Comparison of ENCODE assay signal across 1 cellular context in the genomic region with DNA sequence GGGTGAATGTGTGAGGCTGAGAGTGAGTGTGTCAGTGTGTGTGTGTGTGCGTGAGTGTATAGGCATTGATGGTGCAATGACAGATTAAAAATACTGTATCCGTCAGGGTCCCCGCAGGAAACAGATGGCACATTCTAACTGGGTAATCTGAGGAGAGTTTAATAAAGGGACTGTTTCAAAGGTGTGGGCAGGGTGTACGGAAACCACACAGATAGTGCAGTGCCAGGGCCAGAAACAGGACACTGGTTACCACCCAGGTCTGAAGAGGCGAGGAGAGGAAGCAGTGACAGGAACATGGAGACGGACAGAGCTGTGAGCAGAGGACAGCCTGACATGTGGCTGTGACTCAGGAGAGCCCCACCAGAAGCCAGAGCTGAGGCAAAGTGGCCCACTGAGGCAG.
TF ChIP-seq lines count a peak whose summit lies in the region.

No MANE protein-coding gene starts in this region.

TF ChIP-seq in GM12878, 131 proteins besides CTCF, POLR2A, EP300 and RAD21:
- TF ChIP-seq SMC3 (IDR thresholded peaks at IDR 0.05; ENCODE audit: borderline replicate concordance, low read length) (no peak), HDAC6 (IDR thresholded peaks at IDR 0.05; ENCODE audit: unreplicated experiment) (no peak), FOS (IDR thresholded peaks at IDR 0.05; ENCODE audit: borderline replicate concordance, extremely low read depth, insufficient read length) (no peak), CHD1 (IDR thresholded peaks at IDR 0.05; ENCODE audit: low read depth, low read length) (no peak), TAF1 (IDR thresholded peaks at IDR 0.05; ENCODE audit: borderline replicate concordance, low read depth, low read length) (no peak), MYC (IDR thresholded peaks at IDR 0.05; ENCODE audit: insufficient read depth, insufficient read length, insufficient replicate concordance, low read length, severe bottlenecking) (no peak), HDAC2 (IDR thresholded peaks at IDR 0.05) (no peak), IRF4 (IDR thresholded peaks at IDR 0.05; ENCODE audit: low read depth, low read length) (no peak), RBBP5 (conservative IDR thresholded peaks at IDR 0.05) (no peak), RUNX3 (IDR thresholded peaks at IDR 0.05; ENCODE audit: low read length) (no peak), CHD4 (IDR thresholded peaks at IDR 0.05) (no peak), SIN3A (IDR thresholded peaks at IDR 0.05; ENCODE audit: low read depth, low read length) (no peak), BACH1 (IDR thresholded peaks at IDR 0.05; ENCODE audit: borderline replicate concordance) (no peak), MYB (IDR thresholded peaks at IDR 0.05; ENCODE audit: borderline replicate concordance, low read depth, low read length) (no peak)
- TF ChIP-seq, protein P1, sequence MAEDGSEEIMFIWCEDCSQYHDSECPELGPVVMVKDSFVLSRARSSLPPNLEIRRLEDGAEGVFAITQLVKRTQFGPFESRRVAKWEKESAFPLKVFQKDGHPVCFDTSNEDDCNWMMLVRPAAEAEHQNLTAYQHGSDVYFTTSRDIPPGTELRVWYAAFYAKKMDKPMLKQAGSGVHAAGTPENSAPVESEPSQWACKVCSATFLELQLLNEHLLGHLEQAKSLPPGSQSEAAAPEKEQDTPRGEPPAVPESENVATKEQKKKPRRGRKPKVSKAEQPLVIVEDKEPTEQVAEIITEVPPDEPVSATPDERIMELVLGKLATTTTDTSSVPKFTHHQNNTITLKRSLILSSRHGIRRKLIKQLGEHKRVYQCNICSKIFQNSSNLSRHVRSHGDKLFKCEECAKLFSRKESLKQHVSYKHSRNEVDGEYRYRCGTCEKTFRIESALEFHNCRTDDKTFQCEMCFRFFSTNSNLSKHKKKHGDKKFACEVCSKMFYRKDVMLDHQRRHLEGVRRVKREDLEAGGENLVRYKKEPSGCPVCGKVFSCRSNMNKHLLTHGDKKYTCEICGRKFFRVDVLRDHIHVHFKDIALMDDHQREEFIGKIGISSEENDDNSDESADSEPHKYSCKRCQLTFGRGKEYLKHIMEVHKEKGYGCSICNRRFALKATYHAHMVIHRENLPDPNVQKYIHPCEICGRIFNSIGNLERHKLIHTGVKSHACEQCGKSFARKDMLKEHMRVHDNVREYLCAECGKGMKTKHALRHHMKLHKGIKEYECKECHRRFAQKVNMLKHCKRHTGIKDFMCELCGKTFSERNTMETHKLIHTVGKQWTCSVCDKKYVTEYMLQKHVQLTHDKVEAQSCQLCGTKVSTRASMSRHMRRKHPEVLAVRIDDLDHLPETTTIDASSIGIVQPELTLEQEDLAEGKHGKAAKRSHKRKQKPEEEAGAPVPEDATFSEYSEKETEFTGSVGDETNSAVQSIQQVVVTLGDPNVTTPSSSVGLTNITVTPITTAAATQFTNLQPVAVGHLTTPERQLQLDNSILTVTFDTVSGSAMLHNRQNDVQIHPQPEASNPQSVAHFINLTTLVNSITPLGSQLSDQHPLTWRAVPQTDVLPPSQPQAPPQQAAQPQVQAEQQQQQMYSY (CRISPR knock-in tag; IDR thresholded peaks at IDR 0.05): no peak
- TF ChIP-seq, protein P2, sequence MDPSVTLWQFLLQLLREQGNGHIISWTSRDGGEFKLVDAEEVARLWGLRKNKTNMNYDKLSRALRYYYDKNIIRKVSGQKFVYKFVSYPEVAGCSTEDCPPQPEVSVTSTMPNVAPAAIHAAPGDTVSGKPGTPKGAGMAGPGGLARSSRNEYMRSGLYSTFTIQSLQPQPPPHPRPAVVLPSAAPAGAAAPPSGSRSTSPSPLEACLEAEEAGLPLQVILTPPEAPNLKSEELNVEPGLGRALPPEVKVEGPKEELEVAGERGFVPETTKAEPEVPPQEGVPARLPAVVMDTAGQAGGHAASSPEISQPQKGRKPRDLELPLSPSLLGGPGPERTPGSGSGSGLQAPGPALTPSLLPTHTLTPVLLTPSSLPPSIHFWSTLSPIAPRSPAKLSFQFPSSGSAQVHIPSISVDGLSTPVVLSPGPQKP (IDR thresholded peaks at IDR 0.05; ENCODE audit: low read depth, low read length): no peak
- TF ChIP-seq, protein P3, sequence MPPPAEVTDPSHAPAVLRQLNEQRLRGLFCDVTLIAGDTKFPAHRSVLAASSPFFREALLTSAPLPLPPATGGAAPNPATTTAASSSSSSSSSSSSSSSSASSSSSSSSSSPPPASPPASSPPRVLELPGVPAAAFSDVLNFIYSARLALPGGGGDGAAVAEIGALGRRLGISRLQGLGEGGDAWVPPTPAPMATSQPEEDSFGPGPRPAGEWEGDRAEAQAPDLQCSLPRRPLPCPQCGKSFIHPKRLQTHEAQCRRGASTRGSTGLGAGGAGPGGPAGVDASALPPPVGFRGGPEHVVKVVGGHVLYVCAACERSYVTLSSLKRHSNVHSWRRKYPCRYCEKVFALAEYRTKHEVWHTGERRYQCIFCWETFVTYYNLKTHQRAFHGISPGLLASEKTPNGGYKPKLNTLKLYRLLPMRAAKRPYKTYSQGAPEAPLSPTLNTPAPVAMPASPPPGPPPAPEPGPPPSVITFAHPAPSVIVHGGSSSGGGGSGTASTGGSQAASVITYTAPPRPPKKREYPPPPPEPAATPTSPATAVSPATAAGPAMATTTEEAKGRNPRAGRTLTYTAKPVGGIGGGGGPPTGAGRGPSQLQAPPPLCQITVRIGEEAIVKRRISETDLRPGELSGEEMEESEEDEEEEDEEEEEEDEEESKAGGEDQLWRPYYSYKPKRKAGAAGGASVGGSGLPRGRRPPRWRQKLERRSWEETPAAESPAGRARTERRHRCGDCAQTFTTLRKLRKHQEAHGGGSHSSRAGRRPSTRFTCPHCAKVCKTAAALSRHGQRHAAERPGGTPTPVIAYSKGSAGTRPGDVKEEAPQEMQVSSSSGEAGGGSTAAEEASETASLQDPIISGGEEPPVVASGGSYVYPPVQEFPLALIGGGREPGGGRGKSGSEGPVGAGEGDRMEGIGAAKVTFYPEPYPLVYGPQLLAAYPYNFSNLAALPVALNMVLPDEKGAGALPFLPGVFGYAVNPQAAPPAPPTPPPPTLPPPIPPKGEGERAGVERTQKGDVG (CRISPR knock-in tag; IDR thresholded peaks at IDR 0.05): no peak
- TF ChIP-seq, protein P4, sequence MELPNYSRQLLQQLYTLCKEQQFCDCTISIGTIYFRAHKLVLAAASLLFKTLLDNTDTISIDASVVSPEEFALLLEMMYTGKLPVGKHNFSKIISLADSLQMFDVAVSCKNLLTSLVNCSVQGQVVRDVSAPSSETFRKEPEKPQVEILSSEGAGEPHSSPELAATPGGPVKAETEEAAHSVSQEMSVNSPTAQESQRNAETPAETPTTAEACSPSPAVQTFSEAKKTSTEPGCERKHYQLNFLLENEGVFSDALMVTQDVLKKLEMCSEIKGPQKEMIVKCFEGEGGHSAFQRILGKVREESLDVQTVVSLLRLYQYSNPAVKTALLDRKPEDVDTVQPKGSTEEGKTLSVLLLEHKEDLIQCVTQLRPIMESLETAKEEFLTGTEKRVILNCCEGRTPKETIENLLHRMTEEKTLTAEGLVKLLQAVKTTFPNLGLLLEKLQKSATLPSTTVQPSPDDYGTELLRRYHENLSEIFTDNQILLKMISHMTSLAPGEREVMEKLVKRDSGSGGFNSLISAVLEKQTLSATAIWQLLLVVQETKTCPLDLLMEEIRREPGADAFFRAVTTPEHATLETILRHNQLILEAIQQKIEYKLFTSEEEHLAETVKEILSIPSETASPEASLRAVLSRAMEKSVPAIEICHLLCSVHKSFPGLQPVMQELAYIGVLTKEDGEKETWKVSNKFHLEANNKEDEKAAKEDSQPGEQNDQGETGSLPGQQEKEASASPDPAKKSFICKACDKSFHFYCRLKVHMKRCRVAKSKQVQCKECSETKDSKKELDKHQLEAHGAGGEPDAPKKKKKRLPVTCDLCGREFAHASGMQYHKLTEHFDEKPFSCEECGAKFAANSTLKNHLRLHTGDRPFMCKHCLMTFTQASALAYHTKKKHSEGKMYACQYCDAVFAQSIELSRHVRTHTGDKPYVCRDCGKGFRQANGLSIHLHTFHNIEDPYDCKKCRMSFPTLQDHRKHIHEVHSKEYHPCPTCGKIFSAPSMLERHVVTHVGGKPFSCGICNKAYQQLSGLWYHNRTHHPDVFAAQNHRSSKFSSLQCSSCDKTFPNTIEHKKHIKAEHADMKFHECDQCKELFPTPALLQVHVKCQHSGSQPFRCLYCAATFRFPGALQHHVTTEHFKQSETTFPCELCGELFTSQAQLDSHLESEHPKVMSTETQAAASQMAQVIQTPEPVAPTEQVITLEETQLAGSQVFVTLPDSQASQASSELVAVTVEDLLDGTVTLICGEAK (IDR thresholded peaks at IDR 0.05; ENCODE audit: borderline replicate concordance): no peak
- TF ChIP-seq, protein P5, sequence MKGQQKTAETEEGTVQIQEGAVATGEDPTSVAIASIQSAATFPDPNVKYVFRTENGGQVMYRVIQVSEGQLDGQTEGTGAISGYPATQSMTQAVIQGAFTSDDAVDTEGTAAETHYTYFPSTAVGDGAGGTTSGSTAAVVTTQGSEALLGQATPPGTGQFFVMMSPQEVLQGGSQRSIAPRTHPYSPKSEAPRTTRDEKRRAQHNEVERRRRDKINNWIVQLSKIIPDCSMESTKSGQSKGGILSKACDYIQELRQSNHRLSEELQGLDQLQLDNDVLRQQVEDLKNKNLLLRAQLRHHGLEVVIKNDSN (IDR thresholded peaks at IDR 0.05; ENCODE audit: borderline replicate concordance, extremely low read length, insufficient read depth, low read depth, low read length): no peak
- TF ChIP-seq, protein P6, sequence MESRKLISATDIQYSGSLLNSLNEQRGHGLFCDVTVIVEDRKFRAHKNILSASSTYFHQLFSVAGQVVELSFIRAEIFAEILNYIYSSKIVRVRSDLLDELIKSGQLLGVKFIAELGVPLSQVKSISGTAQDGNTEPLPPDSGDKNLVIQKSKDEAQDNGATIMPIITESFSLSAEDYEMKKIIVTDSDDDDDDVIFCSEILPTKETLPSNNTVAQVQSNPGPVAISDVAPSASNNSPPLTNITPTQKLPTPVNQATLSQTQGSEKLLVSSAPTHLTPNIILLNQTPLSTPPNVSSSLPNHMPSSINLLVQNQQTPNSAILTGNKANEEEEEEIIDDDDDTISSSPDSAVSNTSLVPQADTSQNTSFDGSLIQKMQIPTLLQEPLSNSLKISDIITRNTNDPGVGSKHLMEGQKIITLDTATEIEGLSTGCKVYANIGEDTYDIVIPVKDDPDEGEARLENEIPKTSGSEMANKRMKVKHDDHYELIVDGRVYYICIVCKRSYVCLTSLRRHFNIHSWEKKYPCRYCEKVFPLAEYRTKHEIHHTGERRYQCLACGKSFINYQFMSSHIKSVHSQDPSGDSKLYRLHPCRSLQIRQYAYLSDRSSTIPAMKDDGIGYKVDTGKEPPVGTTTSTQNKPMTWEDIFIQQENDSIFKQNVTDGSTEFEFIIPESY (IDR thresholded peaks at IDR 0.05): no peak
